ENCODE assay signal across 12 cellular contexts in genomic region chr10:80156216-80156615, GRCh38. TPM values are rescaled to one million over a fixed set of nuclear protein-coding genes. Genes with fewer than 3 reads are reported as not detected.
A peak's percentile ranks its signal among the peaks of the same experiment; 100 is the strongest.
DNase-seq lines count a peak whose midpoint lies in the region; ATAC-seq and TF ChIP-seq lines count a peak whose summit lies in the region.
"Had no signal": no experiment of that assay in that cellular context is flagged by ENCODE, and none has a peak within 500 bp of the region (broad histone marks: within the 10 kb centered on the region; RNA-seq: fewer than 3 reads in every experiment).

No MANE protein-coding gene starts in this region.

- intact Hi-C loops in IMR-90 (cut with micrococcal nuclease) (no loop called here), ascending aorta (cut with DNase I) (no loop called here)

- H3K4me2 ChIP-seq in IMR-90 (ENCODE audit: low read depth, low read length) = no peak overlapping the region

- H4K91ac ChIP-seq in IMR-90 (ENCODE audit: insufficient read depth, low read depth, low read length) = peak overlapping the region; percentile 92

- H3K9me1 ChIP-seq in IMR-90 (ENCODE audit: insufficient read depth, low read length) = peaks cover 58% of the 10 kb centered on the region

- no peak overlapping the region for H4K5ac ChIP-seq in IMR-90 (ENCODE audit: low read depth, low read length)

- H3K27me3 ChIP-seq in IMR-90 (ENCODE audit: control insufficient read depth, insufficient read depth, low read length) = no peaks in the 10 kb centered on the region
- H3K27me3 ChIP-seq in ascending aorta = no peaks in the 10 kb centered on the region
- H3K27me3 ChIP-seq in suprapubic skin = no peaks in the 10 kb centered on the region

- H2BK15ac ChIP-seq in IMR-90 (ENCODE audit: low read depth, low read length) = peak overlapping the region; percentile 87; the same call in 2 of the 3 replicates

- H3K4me3 ChIP-seq in IMR-90 (ENCODE audit: insufficient read depth, low read depth, low read length) (no peak overlapping the region), ascending aorta (no peak overlapping the region), mesodermal cell (ENCODE audit: extremely low read depth, insufficient read depth, low read length, poor library complexity, severe bottlenecking) (no peak overlapping the region), suprapubic skin (no peak overlapping the region)

- POLR2A ChIA-PET in IMR-90 (lab: Charles Lee; ENCODE audit: unreplicated experiment) = no interaction called here

- peak overlapping the region; percentile 96 for H3K23ac ChIP-seq in IMR-90 (ENCODE audit: low read depth, low read length)

- dilution Hi-C loops in IMR-90 (cut with HindIII; ENCODE audit: low sequenced_read_pairs, unreplicated experiment) = no loop called here

- H3K27ac ChIP-seq in IMR-90 (ENCODE audit: insufficient read depth, low read length) (peak overlapping the region; percentile 81), ascending aorta (peak overlapping the region; percentile 92 to 94), mesodermal cell (ENCODE audit: low read depth, low read length, severe bottlenecking) (peak overlapping the region; percentile 90), suprapubic skin (peak overlapping the region; percentile 68)

- ATAC-seq in IMR-90 (ENCODE audit: low read depth) (no peak), HG03108 (IDR thresholded peaks at IDR 0.05; ENCODE audit: unreplicated experiment) (no peak)

- no peak for TF ChIP-seq RAD21 in IMR-90 (IDR thresholded peaks at IDR 0.05; ENCODE audit: low read length)

- DNase-seq in IMR-90 (no peak), ascending aorta (ENCODE audit: low spot score in 2 of 2) (no peak), suprapubic skin (ENCODE audit: low spot score in 2 of 2) (no peak), NCI-H1417 treated with DMSO at 0.1 percent for 48 hours (lab: John Stamatoyannopoulos, UW) (no peak), occipital lobe (lab: John Stamatoyannopoulos, UW) (no peak)
- DNase-seq: activated T-cell treated with anti-CD3 and anti-CD28 coated beads, Interleukin-2, amount 50 U/mL, for 1 hour; caudate nucleus; NCI-H524 treated with DMSO at 0.1 percent for 48 hours; nephron progenitor cell; Right ventricle myocardium superior had no signal

- CTCF ChIA-PET in IMR-90 (lab: Yijun Ruan, JAX) = no interaction called here

- peak overlapping the region; percentile 98 for H3K4ac ChIP-seq in IMR-90 (ENCODE audit: low read depth, low read length)

- peaks cover 29 to 75% of the 10 kb centered on the region in 2 experiments for H3K79me1 ChIP-seq in IMR-90 (ENCODE audit: low read depth in 1 of 2, low read length in 2 of 2)

- no TSS peak for BruUV-seq in IMR-90 (replicated peaks; lab: Mats Ljungman, UMichigan)

- H2BK120ac ChIP-seq in IMR-90 (ENCODE audit: low read depth, low read length) = peak overlapping the region; percentile 96

- peaks cover 45% of the 10 kb centered on the region for H3K4me1 ChIP-seq in IMR-90 (ENCODE audit: control insufficient read depth, insufficient read depth, low read length)
- H3K4me1 ChIP-seq in ascending aorta = peaks cover 36 to 59% of the 10 kb centered on the region in 2 donors
- H3K4me1 ChIP-seq in mesodermal cell (ENCODE audit: control insufficient read depth, insufficient read depth, low read length, poor library complexity, severe bottlenecking) = peaks cover 42% of the 10 kb centered on the region
- H3K4me1 ChIP-seq in suprapubic skin = peaks cover 56% of the 10 kb centered on the region

- H4K20me1 ChIP-seq in IMR-90 (ENCODE audit: insufficient read depth, low read length) = peaks cover 21% of the 10 kb centered on the region

- H2AFZ ChIP-seq in IMR-90 (replicated peaks; ENCODE audit: low read length, poor library complexity) = no peak overlapping the region

- H2AK5ac ChIP-seq in IMR-90 (ENCODE audit: low read depth, low read length) = peak overlapping the region; percentile 79

- H3K36me3 ChIP-seq in IMR-90 (ENCODE audit: control insufficient read depth, insufficient read depth, low read length) (peaks cover 61% of the 10 kb centered on the region), ascending aorta (peaks cover 52 to 59% of the 10 kb centered on the region in 2 donors), mesodermal cell (ENCODE audit: control insufficient read depth, insufficient read depth, low read length) (peaks cover 69% of the 10 kb centered on the region), suprapubic skin (peaks cover 65% of the 10 kb centered on the region)

- no peak for TF ChIP-seq POLR2A in IMR-90 (IDR thresholded peaks at IDR 0.05; ENCODE audit: low read depth, low read length)
- no peak for TF ChIP-seq POLR2A in suprapubic skin (IDR thresholded peaks at IDR 0.05)

- H2BK20ac ChIP-seq in IMR-90 (ENCODE audit: low read depth, low read length) = peak overlapping the region; percentile 92

- H2AK9ac ChIP-seq in IMR-90 (replicated peaks; ENCODE audit: low read depth, low read length, poor library complexity) = peak overlapping the region; percentile 84

- H3K56ac ChIP-seq in IMR-90 (ENCODE audit: extremely low read depth, insufficient read depth, low read length) = peak overlapping the region; percentile 71; the same call in 1 of the 2 replicates

- H4K8ac ChIP-seq in IMR-90 (ENCODE audit: low read depth in 2 of 2, low read length in 2 of 2) = peak overlapping the region in 1 of 2 experiments; percentile 83; a peak in 2 of 4 replicates

- H3K9me3 ChIP-seq in IMR-90 (ENCODE audit: control insufficient read depth, insufficient read depth, low read length) = no peaks in the 10 kb centered on the region
- H3K9me3 ChIP-seq in ascending aorta = no peaks in the 10 kb centered on the region
- no peaks in the 10 kb centered on the region for H3K9me3 ChIP-seq in mesodermal cell (ENCODE audit: control insufficient read depth, low read length)
- no peaks in the 10 kb centered on the region for H3K9me3 ChIP-seq in suprapubic skin

- in situ Hi-C loops in IMR-90 (cut with MboI; ENCODE audit: low sequenced_read_pairs) = loop anchor here (10.0 to 25.0 kb wide), 2 partner anchors 49 to 306 kb away; partner anchors contain the start of genes ANXA11 and TSPAN14

- 80% methylated on average over 1 of the region's 5 CpGs; no CpG with 5 or more reads in 1 of the 2 experiments for WGBS in IMR-90 (ENCODE audit: extremely low coverage in 2 of 2, insufficient read length in 1 of 2), 2 experiments
- WGBS in mesodermal cell (ENCODE audit: insufficient coverage in 2 of 2), 2 experiments = 92 to 96% methylated on average over 3 of the region's 5 CpGs
- 83% methylated on average over 5 of the region's 5 CpGs for WGBS in suprapubic skin

- TF ChIP-seq EP300 in suprapubic skin (IDR thresholded peaks at IDR 0.05) = no peak

- H3K18ac ChIP-seq in IMR-90 (ENCODE audit: low read depth, low read length) = peak overlapping the region; percentile 82; the same call in 1 of the 2 replicates

- no peak overlapping the region for H3K9ac ChIP-seq in IMR-90 (ENCODE audit: low read depth, low read length)

- H2BK5ac ChIP-seq in IMR-90 (ENCODE audit: low read depth, low read length, poor library complexity, severe bottlenecking) = peak overlapping the region; percentile 87

- peak overlapping the region; percentile 93 for H3K14ac ChIP-seq in IMR-90 (replicated peaks; ENCODE audit: low read depth, low read length)

- TF ChIP-seq CTCF in IMR-90 (conservative IDR thresholded peaks at IDR 0.05; ENCODE audit: low read depth, low read length) = no peak
- TF ChIP-seq CTCF in ascending aorta (IDR thresholded peaks at IDR 0.05) = no peak
- no peak for TF ChIP-seq CTCF in suprapubic skin (IDR thresholded peaks at IDR 0.05)

TF ChIP-seq in IMR-90, 13 proteins besides CTCF, POLR2A, EP300 and RAD21 (continues in another document):
- TF ChIP-seq SMC3 (IDR thresholded peaks at IDR 0.05; ENCODE audit: low read depth, low read length) (no peak), FOS (IDR thresholded peaks at IDR 0.05; ENCODE audit: low read depth, low read length) (no peak), MXI1 (IDR thresholded peaks at IDR 0.05; ENCODE audit: borderline replicate concordance, low read depth, low read length) (no peak), NFE2L2 (IDR thresholded peaks at IDR 0.05; ENCODE audit: low read depth, low read length) (no peak), RFX5 (IDR thresholded peaks at IDR 0.05; ENCODE audit: low read depth, low read length) (no peak), RCOR1 (IDR thresholded peaks at IDR 0.05; ENCODE audit: insufficient replicate concordance, low read length) (no peak), CHD1 (IDR thresholded peaks at IDR 0.05; ENCODE audit: low read depth, low read length) (no peak), MAZ (IDR thresholded peaks at IDR 0.05; ENCODE audit: borderline replicate concordance, low read depth, low read length) (no peak), CEBPB (IDR thresholded peaks at IDR 0.05; ENCODE audit: low read depth, low read length) (no peak), MAFK (IDR thresholded peaks at IDR 0.05; ENCODE audit: low read depth, low read length) (no peak)
- TF ChIP-seq, protein P1, sequence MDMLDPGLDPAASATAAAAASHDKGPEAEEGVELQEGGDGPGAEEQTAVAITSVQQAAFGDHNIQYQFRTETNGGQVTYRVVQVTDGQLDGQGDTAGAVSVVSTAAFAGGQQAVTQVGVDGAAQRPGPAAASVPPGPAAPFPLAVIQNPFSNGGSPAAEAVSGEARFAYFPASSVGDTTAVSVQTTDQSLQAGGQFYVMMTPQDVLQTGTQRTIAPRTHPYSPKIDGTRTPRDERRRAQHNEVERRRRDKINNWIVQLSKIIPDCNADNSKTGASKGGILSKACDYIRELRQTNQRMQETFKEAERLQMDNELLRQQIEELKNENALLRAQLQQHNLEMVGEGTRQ (IDR thresholded peaks at IDR 0.05; ENCODE audit: low read depth, low read length) = no peak

RNA-seq across cellular contexts. Expression of gene PLAC9, which starts 23.7 kb away (rescaled TPM):
- 1.6 and 1.9 TPM in 2 replicates for total RNA-seq in IMR-90 (2012; rRNA removed)
- polyA plus RNA-seq in IMR-90 (2012; rRNA removed) = 12.2 and 15.6 TPM in 2 replicates
- 8.4 and 13.4 TPM in 2 replicates for polyA plus RNA-seq in IMR-90 (2012; cell fraction: cytosol; rRNA removed)
- 2.1 and 3.1 TPM in 2 replicates for polyA plus RNA-seq in IMR-90 (2012; cell fraction: nucleus; rRNA removed; ENCODE audit: low replicate concordance)
- 221 TPM for total RNA-seq in ascending aorta
- 7.5 TPM for polyA plus RNA-seq in mesodermal cell (2013, experiment 1 of 2)
- 6.0 TPM for polyA plus RNA-seq in mesodermal cell (2013, experiment 2 of 2)
- total RNA-seq in suprapubic skin = 10 to 100 TPM in 2 of 4 donors, 1 to 10 TPM in 2; 5.6 to 18.5 (median 9.2) TPM
- total RNA-seq in occipital lobe = 1.6 TPM

RNA-seq across cellular contexts. Expression of gene ANXA11, which starts 49.1 kb away (rescaled TPM):
- total RNA-seq in IMR-90 (2012; rRNA removed) (39.4 and 40.8 TPM in 2 replicates), ascending aorta (237 TPM), suprapubic skin (100 to 1,000 TPM in 1 of 4 donors, 10 to 100 TPM in 3; 85.1 to 103 (median 87.3) TPM), occipital lobe (2.3 TPM)
- polyA plus RNA-seq in IMR-90 (2012; rRNA removed) = 109 and 114 TPM in 2 replicates
- polyA plus RNA-seq in IMR-90 (2012; cell fraction: cytosol; rRNA removed) = 104 and 105 TPM in 2 replicates
- 86.2 and 114 TPM in 2 replicates for polyA plus RNA-seq in IMR-90 (2012; cell fraction: nucleus; rRNA removed; ENCODE audit: low replicate concordance)
- polyA plus RNA-seq in mesodermal cell (2013, experiment 1 of 2) = 112 TPM
- 106 TPM for polyA plus RNA-seq in mesodermal cell (2013, experiment 2 of 2)

Comparison
In these comparisons a context has a peak if more than half of its experiments do, and no peak if none do; other contexts are left out.
1. RNA of gene PLAC9, which starts 23.7 kb away (total RNA-seq): 221 TPM in ascending aorta (single experiment); 5.6 to 18.5 TPM in suprapubic skin, 1.6 to 1.9 TPM in IMR-90 and 1.6 TPM in occipital lobe (single experiment); every median in the first group is over 10 times any median in the second.
2. RNA of gene ANXA11, which starts 49.1 kb away (total RNA-seq): 237 TPM in ascending aorta (single experiment), 85.1 to 103 TPM in suprapubic skin and 39.4 to 40.8 TPM in IMR-90; 2.3 TPM in occipital lobe (single experiment); every median in the first group is over 10 times any median in the second.
3. Peak in every context shown above with its lines, with median percentiles within 50 percentile points of each other: H3K27ac ChIP-seq.